8 cellular contexts compared by ENCODE assay signal in genomic region chr12:76346798-76347420, GRCh38. TPM values are rescaled to one million over a fixed set of nuclear protein-coding genes. Genes with fewer than 3 reads are reported as not detected.
DNase-seq lines count a peak whose midpoint lies in the region; ATAC-seq, FAIRE-seq and TF ChIP-seq lines count a peak whose summit lies in the region.

No MANE protein-coding gene starts in this region.

- peaks cover 15% of the 10 kb centered on the region; the same call in 2 of the 3 replicates for H3K4me1 ChIP-seq in A549
- H3K4me1 ChIP-seq in HepG2 (ENCODE audit: insufficient read depth, low read length): peaks cover 19% of the 10 kb centered on the region
- H3K4me1 ChIP-seq in thoracic aorta (ENCODE audit: control insufficient read depth in 1 of 2, low read depth in 2 of 2): peaks cover 0 to 27% of the 10 kb centered on the region in 2 donors

- peak overlapping the region; percentile 90 to 97 for H3K27ac ChIP-seq in A549
- peak overlapping the region; percentile 93 for H3K27ac ChIP-seq in caudate nucleus (ENCODE audit: low read depth, low read length)
- no peak overlapping the region for H3K27ac ChIP-seq in HepG2 (ENCODE audit: extremely low read length, insufficient read depth, low read length)
- H3K27ac ChIP-seq in thoracic aorta: no peak overlapping the region

- TF ChIP-seq EP300 in A549 (IDR thresholded peaks at IDR 0.05) (no peak), HepG2 (IDR thresholded peaks at IDR 0.05; ENCODE audit: low read depth in 2 of 2, low read length in 2 of 2) (no peak), HepG2 (CRISPR knock-in tag; IDR thresholded peaks at IDR 0.05; ENCODE audit: borderline replicate concordance) (no peak)

- peak overlapping the region; percentile 90 for H3K4me2 ChIP-seq in A549
- peak overlapping the region; percentile 76 for H3K4me2 ChIP-seq in HepG2 (ENCODE audit: low read depth, low read length)

- no peaks in the 10 kb centered on the region; a peak in 1 of 5 replicates for H3K27me3 ChIP-seq in HepG2 (ENCODE audit: control insufficient read depth in 1 of 2, insufficient read depth in 2 of 2, low read length in 2 of 2)
- no peaks in the 10 kb centered on the region for H3K27me3 ChIP-seq in thoracic aorta (replicated peaks; ENCODE audit: insufficient read depth)

- FAIRE-seq in A549 (lab: Jason Lieb, UNC) (no peak), HepG2 (lab: Jason Lieb, UNC) (peak; percentile 92)

- intact Hi-C loops in HepG2 (cut with micrococcal nuclease; ENCODE audit: unreplicated experiment): loop anchor here (1.0 to 10.0 kb wide), 2 partner anchors 189 to 862 kb away; partner anchors contain the start of gene GLIPR1

- TF ChIP-seq CTCF in A549 (IDR thresholded peaks at IDR 0.05): peak; percentile 67
- TF ChIP-seq CTCF in HepG2 (CRISPR knock-in tag; IDR thresholded peaks at IDR 0.05): peak; percentile 80
- TF ChIP-seq CTCF in thoracic aorta (IDR thresholded peaks at IDR 0.05): no peak

- CTCF ChIA-PET in A549 (lab: Yijun Ruan, JAX) (interaction anchor here (0.6 to 2.9 kb wide), 33 partner anchors 9 to 1072 kb away, joined by 3 to 31 read pairs (median 5); partner anchors contain the start of gene PHLDA1), HepG2 (lab: Yijun Ruan, JAX; ENCODE audit: low intra/inter-chr PET ratio, low total read pairs) (no interaction called here)

- TF ChIP-seq POLR2A in A549 (IDR thresholded peaks at IDR 0.05; ENCODE audit: low read length): no peak
- TF ChIP-seq POLR2A in HepG2 (IDR thresholded peaks at IDR 0.05; ENCODE audit: insufficient read depth in 1 of 2, low read depth in 2 of 2, low read length in 2 of 2): no peak

- peak overlapping the region; percentile 81; the same call in 1 of the 2 replicates for H3K9ac ChIP-seq in HepG2 (ENCODE audit: insufficient read depth, low read depth, low read length)

- POLR2A ChIA-PET in A549 (lab: Yijun Ruan, JAX) (interaction anchor here (0.7 to 2.8 kb wide), 5 partner anchors 108 to 835 kb away, joined by 3 to 19 read pairs (median 5); partner anchors contain the start of genes KRR1, NAP1L1 and PHLDA1), HepG2 (lab: Yijun Ruan, JAX) (interaction anchor here (1.5 to 2.3 kb wide), 4 partner anchors 8 to 835 kb away, joined by 3 to 11 read pairs (median 4); partner anchors contain the start of genes KRR1 and PHLDA1)

- H2AFZ ChIP-seq in HepG2 (ENCODE audit: low read length): no peak overlapping the region

- DNase-seq in A549 (ENCODE audit: low read depth in 1 of 2, low spot score in 1 of 2) (peak in 1 of 2 experiments; percentile 54), GM04503 (ENCODE audit: low read depth) (peak; percentile 36), RKO (ENCODE audit: low spot score) (peak; percentile 91), caudate nucleus (lab: John Stamatoyannopoulos, UW) (peak in 21 of 61 donors; percentile 4 to 79 (median 30)), HepG2 (ENCODE audit: low spot score) (peak; percentile 50), thoracic aorta (ENCODE audit: low spot score) (no peak), ecto neural progenitor cell (ENCODE audit: low spot score) (no peak)

- H4K20me1 ChIP-seq in HepG2 (ENCODE audit: insufficient read depth, low read length): no peaks in the 10 kb centered on the region

- H3K36me3 ChIP-seq in HepG2 (replicated peaks in 1 of 2; ENCODE audit: control insufficient read depth in 1 of 2, insufficient read depth in 2 of 2, low read length in 2 of 2) (no peaks in the 10 kb centered on the region), thoracic aorta (no peaks in the 10 kb centered on the region)

- TF ChIP-seq RAD21 in A549 (conservative IDR thresholded peaks at IDR 0.05 in 1 of 2, IDR thresholded peaks at IDR 0.05 in 1 of 2) (peak; percentile 86 to 92), HepG2 (CRISPR knock-in tag; IDR thresholded peaks at IDR 0.05) (peak; percentile 53; the same call in 1 of the 2 replicates)

- BruUV-seq in HepG2 (replicated peaks; lab: Mats Ljungman, UMichigan): no TSS peak

- peaks cover 4% of the 10 kb centered on the region for H3K79me2 ChIP-seq in HepG2 (ENCODE audit: insufficient read depth, low read length)

- in situ Hi-C loops in HepG2 (cut with HindIII; ENCODE audit: extremely low pct_ligation_motif_present, low pct_unique_long_range_greater_than_20kb): loop anchor here (10.0 kb wide), 1 partner anchor 832 kb away; the partner anchor contains the start of gene KRR1

- peak; percentile 46 to 54; a peak in 4 of 6 replicates for ATAC-seq in A549
- ATAC-seq in HG03432 (IDR thresholded peaks at IDR 0.05; ENCODE audit: unreplicated experiment): peak; percentile 28
- 0 out of 3 replicates have a peak, but pooled peaks have one; percentile 15 for ATAC-seq in HepG2
- ATAC-seq in thoracic aorta (ENCODE audit: insufficient number of reproducible peaks, low FRiP score, low read depth): no peak

- H3K9me3 ChIP-seq in A549 (no peaks in the 10 kb centered on the region), HepG2 (ENCODE audit: low read length) (no peaks in the 10 kb centered on the region), thoracic aorta (no peaks in the 10 kb centered on the region)

- WGBS in A549 (ENCODE audit: missing lambda C conversion rate): 50% methylated on average over 4 of the region's 4 CpGs
- WGBS in HepG2 (ENCODE audit: low lambda C conversion rate): 74% methylated on average over 4 of the region's 4 CpGs

- H3K4me3 ChIP-seq in A549 (peak overlapping the region; percentile 67), HepG2 (replicated peaks in 1 of 3; ENCODE audit: insufficient read depth in 1 of 3, low read depth in 2 of 3, low read length in 3 of 3) (peak overlapping the region; percentile 73 to 93 (median 92); a peak in 5 of 6 replicates), thoracic aorta (peak overlapping the region; percentile 89)

TF ChIP-seq in A549, 52 proteins besides CTCF, POLR2A, EP300 and RAD21:
- TF ChIP-seq CEBPB (IDR thresholded peaks at IDR 0.05): no peak
- peak; percentile 86 for TF ChIP-seq SMC3 (IDR thresholded peaks at IDR 0.05)

TF ChIP-seq in HepG2, 621 proteins besides CTCF, POLR2A, EP300 and RAD21 (continues in another document):
- no peak for TF ChIP-seq ZNF260 (CRISPR knock-in tag; IDR thresholded peaks at IDR 0.05; ENCODE audit: borderline replicate concordance, low read depth)
- no peak for TF ChIP-seq SRSF1 (optimal IDR thresholded peaks at IDR 0.05; ENCODE audit: low read depth, low read length)
- TF ChIP-seq HBP1 (CRISPR knock-in tag; IDR thresholded peaks at IDR 0.05; ENCODE audit: low read depth): no peak
- TF ChIP-seq ZNF710 (CRISPR knock-in tag; IDR thresholded peaks at IDR 0.05; ENCODE audit: borderline replicate concordance): no peak

RNA-seq across cellular contexts. Expression of gene BBS10, which starts 1.3 kb away (rescaled TPM):
- 11.6 and 15.1 TPM in 2 replicates for polyA plus RNA-seq in A549 (2011; rRNA removed)
- 1.3 and 1.7 TPM in 2 replicates for polyA plus RNA-seq in A549 (2012; cell fraction: cytosol; rRNA removed)
- polyA plus RNA-seq in A549 (2012; cell fraction: nucleus; rRNA removed): 0.82 and 1.1 TPM in 2 replicates
- 6.6 to 8.0 TPM (median 7.3 TPM) in 3 replicates for polyA plus RNA-seq in A549 (2017; fragmentation: RNase III; extraction: RNeasy Plus Mini Kit Qiagen cat#74134 plus additional on column Dnase treatment)
- 2.1 and 2.5 TPM in 2 replicates for polyA minus RNA-seq in A549 (2011; rRNA and poly(A)+ RNA removed)
- 7.4 and 11.5 TPM in 2 replicates for total RNA-seq in HepG2 (2016; rRNA removed; fragmentation: Illumina TruSeq; extraction: Trizol)
- total RNA-seq in HepG2 (2016; cell fraction: cytosol; rRNA removed; fragmentation: Illumina TruSeq; extraction: Trizol; ENCODE audit: low read depth): 0.79 and 0.91 TPM in 2 replicates
- total RNA-seq in HepG2 (2016; cell fraction: insoluble cytoplasmic fraction; rRNA removed; fragmentation: Illumina TruSeq; extraction: Trizol): 8.2 and 11.6 TPM in 2 replicates
- 3.6 and 4.9 TPM in 2 replicates for total RNA-seq in HepG2 (2016; cell fraction: membrane; rRNA removed; fragmentation: Illumina TruSeq; extraction: Trizol)
- 6.6 and 8.6 TPM in 2 replicates for total RNA-seq in HepG2 (2016; cell fraction: nucleus; rRNA removed; fragmentation: Illumina TruSeq; extraction: Trizol)
- polyA plus RNA-seq in HepG2 (2011; rRNA removed): 4.5 and 4.9 TPM in 2 replicates
- 1.6 and 3.0 TPM in 2 replicates for polyA plus RNA-seq in HepG2 (2011; cell fraction: cytosol; rRNA removed)
- 1.5 and 2.6 TPM in 2 replicates for polyA plus RNA-seq in HepG2 (2011; cell fraction: nucleus; rRNA removed)
- 5.6 and 5.8 TPM in 2 replicates for polyA plus RNA-seq in HepG2 (2012)
- 0.46 and 0.57 TPM in 2 replicates for polyA plus RNA-seq in HepG2 (2016; cell fraction: cytosol; fragmentation: Illumina TruSeq; extraction: Trizol; ENCODE audit: low read depth)
- polyA plus RNA-seq in HepG2 (2016; cell fraction: insoluble cytoplasmic fraction; fragmentation: Illumina TruSeq; extraction: Trizol; ENCODE audit: low read depth): 9.0 and 11.2 TPM in 2 replicates
- 1.5 and 2.4 TPM in 2 replicates for polyA plus RNA-seq in HepG2 (2016; cell fraction: membrane; fragmentation: Illumina TruSeq; extraction: Trizol; ENCODE audit: low read depth)
- polyA plus RNA-seq in HepG2 (2016; cell fraction: nucleus; fragmentation: Illumina TruSeq; extraction: Trizol; ENCODE audit: insufficient read depth, low read depth): 9.2 and 9.4 TPM in 2 replicates
- 1.4 and 2.2 TPM in 2 replicates for polyA minus RNA-seq in HepG2 (2011; rRNA and poly(A)+ RNA removed; ENCODE audit: low replicate concordance)
- 4.0 and 5.0 TPM in 2 replicates for polyA minus RNA-seq in HepG2 (2011; cell fraction: cytosol; rRNA and poly(A)+ RNA removed)
- polyA minus RNA-seq in HepG2 (2011; cell fraction: nucleus; rRNA and poly(A)+ RNA removed): 7.1 and 8.7 TPM in 2 replicates
- total RNA-seq in thoracic aorta: 1 to 10 TPM; 7.4 to 9.3 TPM

Comparison
In these comparisons a context has a peak if more than half of its experiments do, and no peak if none do; other contexts are left out.
1. DNase-seq: peak in GM04503 (single experiment), RKO (single experiment) and HepG2 (single experiment); none in thoracic aorta (single experiment) and ecto neural progenitor cell (single experiment).
2. H3K27ac ChIP-seq: peak in A549 (2 of 2) and caudate nucleus (single experiment); none in HepG2 (single experiment) and thoracic aorta (0 of 2).
3. Of the 38 proteins assayed by ChIP-seq in both HepG2 and A549: peak only in HepG2: none; only in A549: none; in both: CTCF, RAD21 and SMC3; in neither: 35.
4. Peak in every context shown above with its lines, with median percentiles within 50 percentile points of each other: H3K4me3 ChIP-seq.